In genomic region chr11:61890536-61891330, GRCh38 we compare ENCODE assay signal across 8 cellular contexts. TPM values are rescaled to one million over a fixed set of nuclear protein-coding genes. Genes with fewer than 3 reads are reported as not detected.
DNase-seq lines count a peak whose midpoint lies in the region; ATAC-seq, FAIRE-seq and TF ChIP-seq lines count a peak whose summit lies in the region.

No MANE protein-coding gene starts in this region.

- no peak overlapping the region for H3K56ac ChIP-seq in H1 (replicated peaks; ENCODE audit: insufficient read length, low read depth, low read length)

- H3K27ac ChIP-seq in H1 (ENCODE audit: low read depth, low read length) (no peak overlapping the region), thoracic aorta (peak overlapping the region; percentile 90 to 91)

- peaks cover 8% of the 10 kb centered on the region; the same call in 1 of the 2 replicates for H3K23me2 ChIP-seq in H1 (ENCODE audit: low read depth, low read length)

- 5% methylated on average over 35 of the region's 38 CpGs; no CpG with 5 or more reads in 1 of the 2 experiments for WGBS in H1 (ENCODE audit: extremely low coverage in 1 of 2, insufficient coverage in 1 of 2, insufficient read length in 1 of 2, insufficient replicate concordance in 2 of 2, low coverage in 1 of 2, low lambda C conversion rate in 2 of 2, missing lambda C conversion rate in 1 of 2), 2 experiments

- TF ChIP-seq EP300 in H1 (IDR thresholded peaks at IDR 0.05; ENCODE audit: borderline replicate concordance in 1 of 2, low read depth in 2 of 2, low read length in 2 of 2): no peak

- no peak for TF ChIP-seq POLR2A in H1 (IDR thresholded peaks at IDR 0.05; ENCODE audit: control extremely low read depth in 1 of 2, low read depth in 2 of 2, low read length in 2 of 2)

- peak overlapping the region; percentile 43; the same call in 1 of the 2 replicates for H2BK12ac ChIP-seq in H1 (ENCODE audit: low read depth, low read length)

- H3K9me3 ChIP-seq in H1 (ENCODE audit: insufficient read depth in 2 of 2, low read depth in 1 of 2, low read length in 1 of 2): no peaks in the 10 kb centered on the region
- no peaks in the 10 kb centered on the region for H3K9me3 ChIP-seq in thoracic aorta

- peak overlapping the region; percentile 69 to 81 (median 74) for H3K4me3 ChIP-seq in H1 (ENCODE audit: extremely low read depth in 1 of 4, insufficient read depth in 2 of 4, low read depth in 3 of 4, low read length in 4 of 4)
- H3K4me3 ChIP-seq in thoracic aorta: peak overlapping the region; percentile 86

- no peak overlapping the region for H3K14ac ChIP-seq in H1 (ENCODE audit: insufficient read length)

- ATAC-seq in GM21529 (IDR thresholded peaks at IDR 0.05; ENCODE audit: unreplicated experiment) (peak; percentile 14), thoracic aorta (ENCODE audit: insufficient number of reproducible peaks, low FRiP score, low read depth) (peak; percentile 64)

- H3K4me1 ChIP-seq in H1 (replicated peaks in 1 of 4; ENCODE audit: control insufficient read depth in 3 of 4, insufficient read depth in 4 of 4, low read length in 3 of 4): peaks cover 0 to 11% (median 8%) of the 10 kb centered on the region in 4 experiments; a peak in 6 of 7 replicates
- peaks cover 32 to 50% of the 10 kb centered on the region in 2 donors for H3K4me1 ChIP-seq in thoracic aorta (ENCODE audit: control insufficient read depth in 1 of 2, low read depth in 2 of 2)

- H2BK120ac ChIP-seq in H1 (replicated peaks; ENCODE audit: low read depth, low read length): no peak overlapping the region

- peak overlapping the region; percentile 2 to 52 (median 36); a peak in 6 of 7 replicates for H3K9ac ChIP-seq in H1 (replicated peaks in 1 of 4; ENCODE audit: extremely low read depth in 1 of 4, low read depth in 3 of 4, low read length in 3 of 4)

- no peak overlapping the region for H2AK5ac ChIP-seq in H1 (ENCODE audit: low read depth, low read length)

- H3K27me3 ChIP-seq in H1 (replicated peaks in 1 of 4; ENCODE audit: control insufficient read depth in 3 of 4, extremely low read depth in 1 of 4, insufficient read depth in 3 of 4, low read length in 3 of 4): no peaks in the 10 kb centered on the region
- H3K27me3 ChIP-seq in thoracic aorta (replicated peaks; ENCODE audit: insufficient read depth): no peaks in the 10 kb centered on the region

- no peak overlapping the region; the same call in 1 of the 2 replicates for H2BK5ac ChIP-seq in H1 (ENCODE audit: low read depth, low read length)

- no peak; a peak in 1 of 4 replicates for TF ChIP-seq RAD21 in H1 (IDR thresholded peaks at IDR 0.05 in 1 of 2, conservative IDR thresholded peaks at IDR 0.05 in 1 of 2; ENCODE audit: low read depth in 2 of 2, low read length in 2 of 2)

- no peaks in the 10 kb centered on the region; the same call in 1 of the 2 replicates for H3K79me1 ChIP-seq in H1 (ENCODE audit: low read depth, low read length)

- H3K36me3 ChIP-seq in H1 (ENCODE audit: control insufficient read depth in 2 of 4, insufficient read depth in 4 of 4, low read length in 3 of 4): no peaks in the 10 kb centered on the region
- H3K36me3 ChIP-seq in thoracic aorta: no peaks in the 10 kb centered on the region

- H3K18ac ChIP-seq in H1 (ENCODE audit: extremely low read depth, low read length): peak overlapping the region; percentile 96

- POLR2A ChIA-PET in H1 (lab: Charles Lee; ENCODE audit: partially characterized antibody): interaction anchor here (0.7 to 1.0 kb wide), 4 partner anchors 9 to 59 kb away, joined by 3 to 4 read pairs (median 4); partner anchors contain the start of gene BEST1

- TF ChIP-seq CTCF in LNCAP (IDR thresholded peaks at IDR 0.05) (peak; percentile 28; the same call in 1 of the 2 replicates), H1 (IDR thresholded peaks at IDR 0.05; ENCODE audit: control extremely low read depth in 1 of 3, insufficient read depth in 1 of 3, low read depth in 1 of 3, low read length in 3 of 3) (0 out of 4 replicates have a peak, but pooled peaks of 1 of the 3 experiments have one; percentile 2), thoracic aorta (IDR thresholded peaks at IDR 0.05) (no peak)

- H4K5ac ChIP-seq in H1 (ENCODE audit: insufficient read length, low read depth, low read length): peak overlapping the region; percentile 26

- peak overlapping the region; percentile 29; the same call in 1 of the 2 replicates for H2AFZ ChIP-seq in H1 (ENCODE audit: low read length)

- 0 out of 2 replicates have a peak overlapping the region, but pooled peaks have one; percentile 38 for H4K8ac ChIP-seq in H1 (ENCODE audit: extremely low read depth, insufficient read depth, low read length)

- H4K91ac ChIP-seq in H1 (replicated peaks; ENCODE audit: insufficient read length, low read length): peak overlapping the region; percentile 42

- no peak overlapping the region for H3K23ac ChIP-seq in H1 (ENCODE audit: insufficient read length)

- peak; percentile 80 for DNase-seq in DMS53 (lab: John Stamatoyannopoulos, UW)
- peak; percentile 41 for DNase-seq in activated CD4-positive, alpha-beta T cell treated with anti-CD3 and anti-CD28 coated beads for 48 hours
- DNase-seq in H1 (ENCODE audit: low read depth in 1 of 2, low spot score in 2 of 2): peak in 1 of 2 experiments; percentile 77
- peak; percentile 94 for DNase-seq in mesenteric fat pad (ENCODE audit: low spot score)
- peak; percentile 82 for DNase-seq in thoracic aorta (ENCODE audit: low spot score)
- no peak for DNase-seq in cerebellar cortex (ENCODE audit: low spot score)

- no peak overlapping the region for H2BK20ac ChIP-seq in H1 (ENCODE audit: low read length)

- peaks cover 2 to 4% of the 10 kb centered on the region in 2 experiments for H4K20me1 ChIP-seq in H1 (replicated peaks in 1 of 2; ENCODE audit: control insufficient read depth in 1 of 2, insufficient read depth in 2 of 2, low read length in 2 of 2)

- FAIRE-seq in H1 (lab: Jason Lieb, UNC): no peak

- peak overlapping the region; percentile 90 to 98 for H3K4me2 ChIP-seq in H1 (ENCODE audit: insufficient read depth in 1 of 2, low read depth in 2 of 2, low read length in 2 of 2)

- peaks cover 0 to 2% of the 10 kb centered on the region in 2 experiments; a peak in 1 of 4 replicates for H3K79me2 ChIP-seq in H1 (ENCODE audit: control insufficient read depth in 1 of 2, insufficient read depth in 2 of 2, low read length in 2 of 2)

- CTCF ChIA-PET in H1 (lab: Charles Lee; ENCODE audit: partially characterized antibody): interaction anchor here (0.6 to 23.2 kb wide), 7 partner anchors 9 to 450 kb away, joined by 3 to 658 read pairs (median 6); partner anchors contain the start of gene BEST1

- peak overlapping the region; percentile 46 for H3K4ac ChIP-seq in H1 (replicated peaks; ENCODE audit: insufficient read length, low read depth, low read length)

- no peak overlapping the region; the same call in 1 of the 2 replicates for H2BK15ac ChIP-seq in H1 (ENCODE audit: low read length)

TF ChIP-seq in H1, 55 proteins besides CTCF, POLR2A, EP300 and RAD21 (continues in another document):
- no peak for TF ChIP-seq SUZ12 (IDR thresholded peaks at IDR 0.05; ENCODE audit: low read length)
- TF ChIP-seq SP4 (IDR thresholded peaks at IDR 0.05; ENCODE audit: low read length): no peak

RNA-seq across cellular contexts. Expression of gene FADS3, which starts 0.6 kb away (rescaled TPM):
- 40.2 and 43.8 TPM in 2 replicates for total RNA-seq in H1 (2021; fragmentation: NEBNext Ultra II Directional; extraction: Animal tissue kit (Norgen Biotek cat#: 25700))
- polyA plus RNA-seq in H1 (2011; rRNA removed): 76.3 and 113 TPM in 2 replicates
- polyA plus RNA-seq in H1 (2011; cell fraction: cytosol; rRNA removed): 75.7 TPM
- 349 TPM for polyA plus RNA-seq in H1 (2011; cell fraction: nucleus; rRNA removed)
- 35.5 to 56.1 TPM (median 47.0 TPM) in 4 replicates for polyA plus RNA-seq in H1 (2012, experiment 1 of 2)
- polyA plus RNA-seq in H1 (2012, experiment 2 of 2): 45.1 TPM
- 69.5 TPM for polyA plus RNA-seq in H1 (2013, experiment 1 of 2)
- polyA plus RNA-seq in H1 (2013, experiment 2 of 2): 71.8 TPM
- 31.1 and 40.9 TPM in 2 replicates for polyA minus RNA-seq in H1 (2011; rRNA and poly(A)+ RNA removed)
- 34.5 TPM for polyA minus RNA-seq in H1 (2011; cell fraction: cytosol; rRNA and poly(A)+ RNA removed)
- polyA minus RNA-seq in H1 (2011; cell fraction: nucleus; rRNA and poly(A)+ RNA removed): 39.8 TPM
- total RNA-seq in mesenteric fat pad (387 TPM), thoracic aorta (100 to 1,000 TPM; 368 to 393 TPM)

RNA-seq across cellular contexts. Expression of gene RAB3IL1, which starts 26.6 kb away (rescaled TPM):
- total RNA-seq in H1 (2021; fragmentation: NEBNext Ultra II Directional; extraction: Animal tissue kit (Norgen Biotek cat#: 25700)): 5.7 and 6.8 TPM in 2 replicates
- polyA plus RNA-seq in H1 (2011; rRNA removed): 7.9 and 10.8 TPM in 2 replicates
- polyA plus RNA-seq in H1 (2011; cell fraction: cytosol; rRNA removed): 7.0 TPM
- polyA plus RNA-seq in H1 (2011; cell fraction: nucleus; rRNA removed): 9.4 TPM
- 5.8 to 13.8 TPM (median 7.0 TPM) in 4 replicates for polyA plus RNA-seq in H1 (2012, experiment 1 of 2)
- polyA plus RNA-seq in H1 (2012, experiment 2 of 2): 62.0 TPM
- polyA plus RNA-seq in H1 (2013, experiment 1 of 2): 4.5 TPM
- polyA plus RNA-seq in H1 (2013, experiment 2 of 2): 6.3 TPM
- 3.0 and 3.2 TPM in 2 replicates for polyA minus RNA-seq in H1 (2011; rRNA and poly(A)+ RNA removed)
- polyA minus RNA-seq in H1 (2011; cell fraction: cytosol; rRNA and poly(A)+ RNA removed): 6.1 TPM
- polyA minus RNA-seq in H1 (2011; cell fraction: nucleus; rRNA and poly(A)+ RNA removed): 4.5 TPM
- total RNA-seq in mesenteric fat pad: 36.5 TPM
- 10 to 100 TPM; 20.8 to 45.4 TPM for total RNA-seq in thoracic aorta

RNA-seq across cellular contexts. Expression of gene BEST1, which starts 59.4 kb away (rescaled TPM):
- 0.22 and 0.23 TPM in 2 replicates for total RNA-seq in H1 (2021; fragmentation: NEBNext Ultra II Directional; extraction: Animal tissue kit (Norgen Biotek cat#: 25700))
- 0.62 and 1.4 TPM in 2 replicates for polyA plus RNA-seq in H1 (2011; rRNA removed)
- polyA plus RNA-seq in H1 (2011; cell fraction: cytosol; rRNA removed): 1.7 TPM
- polyA plus RNA-seq in H1 (2011; cell fraction: nucleus; rRNA removed): 3.9 TPM
- 0.43 to 0.91 TPM (median 0.72 TPM) in 4 replicates for polyA plus RNA-seq in H1 (2012, experiment 1 of 2)
- polyA plus RNA-seq in H1 (2012, experiment 2 of 2): 1.0 TPM
- 0.08 TPM for polyA plus RNA-seq in H1 (2013, experiment 1 of 2)
- 0.09 TPM for polyA plus RNA-seq in H1 (2013, experiment 2 of 2)
- 0.95 and 1.1 TPM in 2 replicates for polyA minus RNA-seq in H1 (2011; rRNA and poly(A)+ RNA removed)
- 0.81 TPM for polyA minus RNA-seq in H1 (2011; cell fraction: cytosol; rRNA and poly(A)+ RNA removed)
- polyA minus RNA-seq in H1 (2011; cell fraction: nucleus; rRNA and poly(A)+ RNA removed): 2.9 TPM
- total RNA-seq in mesenteric fat pad: 13.2 TPM
- 1 to 10 TPM; 4.7 to 8.0 TPM for total RNA-seq in thoracic aorta
